Comparison of ENCODE assay signal across 22 cellular contexts in the genomic region with DNA sequence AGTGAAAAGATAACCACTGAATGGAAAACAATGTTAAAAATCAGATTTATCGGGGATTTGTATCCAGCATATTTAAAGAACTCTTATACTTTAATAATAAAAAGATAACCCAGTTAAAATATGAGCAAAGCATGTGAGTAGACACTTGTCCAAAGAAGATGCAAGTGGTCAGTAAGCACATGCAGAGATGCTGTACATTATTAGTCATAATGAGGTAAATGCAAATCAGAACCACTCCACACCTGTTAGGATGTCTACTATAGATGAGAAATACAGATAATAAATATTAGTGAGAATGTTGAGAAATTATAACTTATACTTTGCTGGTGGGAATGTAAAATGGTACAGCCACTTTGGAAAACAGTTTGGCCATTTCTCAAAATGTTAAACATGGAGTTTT. TPM values are rescaled to one million over a fixed set of nuclear protein-coding genes. Genes with fewer than 3 reads are reported as not detected.
DNase-seq lines count a peak whose midpoint lies in the region; ATAC-seq, FAIRE-seq and TF ChIP-seq lines count a peak whose summit lies in the region.
"Had no signal": no experiment of that assay in that cellular context is flagged by ENCODE, and none has a peak within 500 bp of the region (broad histone marks: within the 10 kb centered on the region; RNA-seq: fewer than 3 reads in every experiment).

No MANE protein-coding gene starts in this region.

- H3K9ac ChIP-seq in mammary epithelial cell (ENCODE audit: insufficient read depth, low read length) (no peak overlapping the region), GM12878 (ENCODE audit: control insufficient read depth, insufficient read depth, low read length) (no peak overlapping the region), GM23248 (no peak overlapping the region)
- H3K9ac ChIP-seq: BLaER1, KMS-11 had no signal

- SMC1A ChIA-PET in GM12878 (lab: Charles Lee; ENCODE audit: uncharacterized antibody, unreplicated experiment) = no interaction called here

- WGBS in mammary epithelial cell (ENCODE audit: low coverage, missing lambda C conversion rate) = 100% methylated on average over 1 of the region's 1 CpG
- WGBS in GM12878 (ENCODE audit: insufficient coverage, insufficient replicate concordance, low lambda C conversion rate, missing lambda C conversion rate) = 100% methylated on average over 1 of the region's 1 CpG
- WGBS in GM23248 (ENCODE audit: low coverage in 1 of 2, low lambda C conversion rate in 2 of 2, missing lambda C conversion rate in 2 of 2), 2 experiments = 96 to 100% methylated on average over 1 of the region's 1 CpG

- TF ChIP-seq CTCF in mammary epithelial cell (conservative IDR thresholded peaks at IDR 0.05 in 1 of 2, IDR thresholded peaks at IDR 0.05 in 1 of 2; ENCODE audit: extremely low read depth in 1 of 2, insufficient read depth in 1 of 2, low read depth in 1 of 2, low read length in 2 of 2) = no peak
- no peak for TF ChIP-seq CTCF in MCF 10A (IDR thresholded peaks at IDR 0.05; ENCODE audit: unreplicated experiment)
- TF ChIP-seq CTCF in GM12878 (IDR thresholded peaks at IDR 0.05 in 2 of 3, conservative IDR thresholded peaks at IDR 0.05 in 1 of 3; ENCODE audit: control insufficient read depth in 2 of 3, extremely low read depth in 1 of 3, insufficient read depth in 1 of 3, low read depth in 3 of 3, low read length in 3 of 3) = no peak

- H3K9me3 ChIP-seq in mammary epithelial cell (replicated peaks; ENCODE audit: insufficient read depth, low read length) (no peaks in the 10 kb centered on the region), GM12878 (replicated peaks; ENCODE audit: control insufficient read depth, insufficient read depth, low read length) (no peaks in the 10 kb centered on the region), GM23248 (ENCODE audit: low read depth) (no peaks in the 10 kb centered on the region)
- H3K9me3 ChIP-seq: A549, HAP-1 had no signal

- H3K9me3 Mint-ChIP-seq in MCF 10A (ENCODE audit: unreplicated experiment) = no peaks in the 10 kb centered on the region
- H3K9me3 Mint-ChIP-seq: CD14-positive monocyte; CD8-positive, alpha-beta T cell had no signal

- peak; percentile 39 for ATAC-seq in HG02610 (IDR thresholded peaks at IDR 0.05; ENCODE audit: unreplicated experiment)
- peak; percentile 53 for ATAC-seq in HG02981 (IDR thresholded peaks at IDR 0.05; ENCODE audit: unreplicated experiment)
- peak; percentile 51; the same call in 1 of the 3 replicates for ATAC-seq in GM12878
- ATAC-seq: A549; CD8-positive, alpha-beta T cell had no signal

- H3K9me2 ChIP-seq in GM23248 (ENCODE audit: insufficient read depth) = no peaks in the 10 kb centered on the region

- TF ChIP-seq EP300 in GM12878 (IDR thresholded peaks at IDR 0.05; ENCODE audit: borderline replicate concordance in 1 of 2, control insufficient read depth in 1 of 2, low read depth in 2 of 2, low read length in 2 of 2) = no peak

- no peaks in the 10 kb centered on the region for H3K36me3 Mint-ChIP-seq in MCF 10A (ENCODE audit: insufficient read depth, unreplicated experiment)

- H3K4me3 Mint-ChIP-seq in MCF 10A (ENCODE audit: unreplicated experiment) = no peak overlapping the region
- H3K4me3 Mint-ChIP-seq: CD14-positive monocyte; CD8-positive, alpha-beta T cell had no signal

- H4K20me1 ChIP-seq in mammary epithelial cell (ENCODE audit: insufficient read depth, low read length) (no peaks in the 10 kb centered on the region), GM12878 (ENCODE audit: control insufficient read depth, insufficient read depth) (no peaks in the 10 kb centered on the region), GM23248 (ENCODE audit: insufficient read depth) (no peaks in the 10 kb centered on the region)

- H3K27me3 ChIP-seq in mammary epithelial cell (ENCODE audit: insufficient read depth, low read length) = no peaks in the 10 kb centered on the region
- H3K27me3 ChIP-seq in GM12878 (replicated peaks in 1 of 2; ENCODE audit: control insufficient read depth in 2 of 2, insufficient read depth in 2 of 2, low read length in 1 of 2) = no peaks in the 10 kb centered on the region
- no peaks in the 10 kb centered on the region for H3K27me3 ChIP-seq in GM23248 (replicated peaks; ENCODE audit: insufficient read depth)
- H3K27me3 ChIP-seq: BLaER1 had no signal

- H3K4me1 Mint-ChIP-seq in MCF 10A (ENCODE audit: insufficient read depth, unreplicated experiment) = peaks cover 13% of the 10 kb centered on the region

- intact Hi-C loops in mammary epithelial cell (cut with micrococcal nuclease) = no loop called here
- intact Hi-C loops in MCF 10A (cut with micrococcal nuclease) = no loop called here
- intact Hi-C loops in GM12878 (cut with micrococcal nuclease; ENCODE audit: unreplicated experiment) = no loop called here

- H3K4me3 ChIP-seq in mammary epithelial cell (replicated peaks in 1 of 3; ENCODE audit: insufficient read depth in 1 of 3, low read depth in 2 of 3, low read length in 3 of 3) (no peak overlapping the region), GM12878 (no peak overlapping the region), GM23248 (no peak overlapping the region)
- H3K4me3 ChIP-seq: A549, BLaER1, HAP-1 had no signal

- H3K36me3 ChIP-seq in mammary epithelial cell (ENCODE audit: insufficient read depth, low read length) (peaks cover 2% of the 10 kb centered on the region), GM12878 (ENCODE audit: control insufficient read depth in 2 of 2, insufficient read depth in 2 of 2, low read length in 1 of 2) (no peaks in the 10 kb centered on the region), GM23248 (ENCODE audit: low read depth) (no peaks in the 10 kb centered on the region)
- H3K36me3 ChIP-seq: HAP-1 had no signal

- H3F3A ChIP-seq in GM23248 (ENCODE audit: insufficient read depth) = no peaks in the 10 kb centered on the region

- H2AFZ ChIP-seq in mammary epithelial cell (ENCODE audit: low read depth, low read length) (no peak overlapping the region), GM12878 (ENCODE audit: control insufficient read depth, low read depth, low read length) (no peak overlapping the region), GM23248 (no peak overlapping the region)

- BruUV-seq in mammary epithelial cell (replicated peaks; lab: Mats Ljungman, UMichigan) (no TSS peak), MCF 10A (replicated peaks; lab: Mats Ljungman, UMichigan) (no TSS peak), GM12878 (replicated peaks; lab: Mats Ljungman, UMichigan) (no TSS peak)

- POLR2A ChIA-PET in MCF 10A (lab: Yijun Ruan, JAX) (no interaction called here), GM12878 (lab: Charles Lee) (interaction anchor here (1.0 kb wide), 1 partner anchor 25 kb away, joined by 3 read pairs; no protein-coding TSS in a partner anchor)

- CTCF ChIA-PET in mammary epithelial cell (lab: Charles Lee; ENCODE audit: low non-redundant PET) (no interaction called here), MCF 10A (lab: Yijun Ruan, JAX) (interaction anchor here (0.6 kb wide), 1 partner anchor 36 kb away, joined by 4 read pairs; no protein-coding TSS in a partner anchor), GM12878 (lab: Yijun Ruan, JAX) (interaction anchor here (1.7 kb wide), 1 partner anchor 110 kb away, joined by 5 read pairs; no protein-coding TSS in a partner anchor)

- peaks cover 73% of the 10 kb centered on the region for H3K79me2 ChIP-seq in mammary epithelial cell (ENCODE audit: insufficient read depth, low read length)
- peaks cover 28% of the 10 kb centered on the region for H3K79me2 ChIP-seq in GM12878 (ENCODE audit: control insufficient read depth, insufficient read depth, low read length)
- H3K79me2 ChIP-seq in GM23248 (ENCODE audit: insufficient read depth) = peaks cover 97% of the 10 kb centered on the region

- in situ Hi-C loops in mammary epithelial cell (cut with MboI; ENCODE audit: low sequenced_read_pairs in 2 of 2) = no loop called here
- in situ Hi-C loops in GM12878 (cut with MboI) = no loop called here
- in situ Hi-C loops in GM23248 (cut with MboI) = no loop called here

- H3K27me3 Mint-ChIP-seq in MCF 10A (ENCODE audit: insufficient read depth, unreplicated experiment) = no peaks in the 10 kb centered on the region

- DNase-seq in mammary epithelial cell (peak; percentile 4), MCF 10A (ENCODE audit: unreplicated experiment) (no peak), GM12878 (ENCODE audit: low read depth, low spot score) (no peak), GM23248 (no peak), CD1c-positive myeloid dendritic cell (ENCODE audit: extremely low spot score) (no peak), iPS-NIHi11 (ENCODE audit: low spot score) (no peak)
- DNase-seq: Calu3; CD8-positive, alpha-beta T cell; DMS 273 treated with DMSO at 0.1 percent for 48 hours; DMS53; DND-41; EL had no signal

- dilution Hi-C loops in mammary epithelial cell (cut with HindIII; ENCODE audit: low sequenced_read_pairs) = no loop called here

- H3K27ac Mint-ChIP-seq in MCF 10A (ENCODE audit: low read depth, unreplicated experiment) = no peak overlapping the region
- H3K27ac Mint-ChIP-seq: CD14-positive monocyte; CD8-positive, alpha-beta T cell had no signal

- H3K27ac ChIP-seq in mammary epithelial cell (ENCODE audit: insufficient read depth, low read depth, low read length) (no peak overlapping the region), GM12878 (ENCODE audit: control insufficient read depth, insufficient read depth) (no peak overlapping the region), GM23248 (no peak overlapping the region)
- H3K27ac ChIP-seq: 22Rv1, A549, BLaER1, HL-60, KMS-11 had no signal

- no peak for TF ChIP-seq POLR2A in GM12878 (IDR thresholded peaks at IDR 0.05; ENCODE audit: low read depth, low read length)

- RAD21 ChIA-PET in GM12878 (lab: Charles Lee; ENCODE audit: unreplicated experiment) = no interaction called here

- H3K4me2 ChIP-seq in mammary epithelial cell (ENCODE audit: insufficient read depth, low read depth, low read length) (no peak overlapping the region), GM12878 (ENCODE audit: control insufficient read depth, insufficient read depth) (no peak overlapping the region), GM23248 (ENCODE audit: unreplicated experiment) (no peak overlapping the region)
- H3K4me2 ChIP-seq: A549, BLaER1, KMS-11 had no signal

- H3K4me1 ChIP-seq in mammary epithelial cell (ENCODE audit: insufficient read depth, low read length) (no peaks in the 10 kb centered on the region), GM12878 (ENCODE audit: control insufficient read depth, insufficient read depth, low read length) (no peaks in the 10 kb centered on the region), GM23248 (ENCODE audit: insufficient read depth) (no peaks in the 10 kb centered on the region)
- H3K4me1 ChIP-seq: BLaER1, HAP-1 had no signal

- no peak for FAIRE-seq in GM12878 (lab: Jason Lieb, UNC)
- FAIRE-seq: A549, GM12891 had no signal

- no peak for TF ChIP-seq RAD21 in GM12878 (IDR thresholded peaks at IDR 0.05; ENCODE audit: insufficient read depth, low read depth, low read length)

RNA-seq across cellular contexts. Expression of a gene that starts 28.0 kb away (rescaled TPM):
- total RNA-seq in mammary epithelial cell = 10 to 100 TPM; 23.7 to 33.2 TPM
- 7.3 TPM for polyA plus RNA-seq in mammary epithelial cell
- 35.1 TPM for polyA minus RNA-seq in mammary epithelial cell
- total RNA-seq in MCF 10A (2022) = 34.0 and 39.3 TPM in 2 replicates
- 117 and 122 TPM in 2 replicates for total RNA-seq in GM12878 (2013; cell fraction: nucleolus; rRNA removed)
- 12.8 and 13.1 TPM in 2 replicates for total RNA-seq in GM12878 (2014; rRNA removed)
- 11.8 and 14.0 TPM in 2 replicates for total RNA-seq in GM12878 (2014; rRNA removed; fragmentation: Illumina TruSeq; extraction: Trizol)
- 13.9 and 15.0 TPM in 2 replicates for total RNA-seq in GM12878 (2021)
- 3.2 TPM for polyA plus RNA-seq in GM12878 (2011; ENCODE audit: low read depth)
- polyA plus RNA-seq in GM12878 (2011; rRNA removed) = 12.8 and 20.3 TPM in 2 replicates
- 5.4 and 7.5 TPM in 2 replicates for polyA plus RNA-seq in GM12878 (2011; cell fraction: cytosol; rRNA removed)
- 21.0 and 21.2 TPM in 2 replicates for polyA plus RNA-seq in GM12878 (2011; cell fraction: nucleus; rRNA removed)
- 4.4 and 6.1 TPM in 2 replicates for polyA plus RNA-seq in GM12878 (2012)
- 14.4 and 16.6 TPM in 2 replicates for polyA plus RNA-seq in GM12878 (2014; fragmentation: Illumina TruSeq; extraction: Trizol)
- polyA plus RNA-seq in GM12878 (2014; fragmentation: Nextera tagmentation; extraction: Ambion mirVana) = 1 to 10 TPM; 2.1 to 2.9 TPM
- 5.7 and 7.0 TPM in 2 replicates for polyA plus RNA-seq in GM12878 (2014; rRNA removed)
- 1 to 10 TPM; 3.8 to 4.5 TPM for polyA plus RNA-seq in GM12878 (2016; fragmentation: Nextera tagmentation; extraction: Ambion mirVana)
- polyA minus RNA-seq in GM12878 (2011; rRNA and poly(A)+ RNA removed) = 40.2 and 49.3 TPM in 2 replicates
- polyA minus RNA-seq in GM12878 (2011; cell fraction: cytosol; rRNA and poly(A)+ RNA removed) = 13.6 and 14.6 TPM in 2 replicates
- polyA minus RNA-seq in GM12878 (2011; cell fraction: nucleus; rRNA and poly(A)+ RNA removed) = 21.6 and 33.8 TPM in 2 replicates
- 16.5 and 16.7 TPM in 2 replicates for total RNA-seq in GM23248 (2014; rRNA removed; shearing (Covaris generic))
- polyA plus RNA-seq in GM23248 (2016; fragmentation: Nextera tagmentation; extraction: Ambion mirVana) = 3.6 and 4.9 TPM in 2 replicates
